ENCODE assay signal across 8 cellular contexts in the genomic region with DNA sequence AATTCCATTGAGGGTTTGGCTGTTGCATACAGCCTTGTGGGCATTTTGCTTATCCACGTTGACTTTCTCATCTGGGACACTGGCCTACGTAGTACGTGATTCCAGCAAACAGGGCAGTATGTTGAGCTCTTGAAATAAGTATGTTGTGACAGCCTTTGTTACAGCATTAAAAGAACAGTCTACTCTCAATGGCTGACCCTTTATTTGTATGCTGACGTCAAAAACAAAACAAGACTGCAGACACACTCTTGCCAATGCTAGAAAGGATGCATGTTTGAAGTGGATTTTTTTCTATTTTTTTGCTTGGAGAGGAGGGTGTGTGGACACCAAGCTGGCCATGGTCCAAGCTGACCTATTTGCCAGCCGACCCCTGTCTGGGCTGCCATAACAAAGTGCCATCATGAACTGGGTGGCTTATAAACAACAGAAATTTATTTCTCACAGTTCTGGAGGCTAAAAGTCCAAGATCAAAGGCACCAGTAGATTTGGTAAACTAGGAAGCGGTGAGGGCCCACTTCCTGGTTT. TPM values are rescaled to one million over a fixed set of nuclear protein-coding genes. Genes with fewer than 3 reads are reported as not detected.
A peak's percentile ranks its signal among the peaks of the same experiment; 100 is the strongest.
DNase-seq lines count a peak whose midpoint lies in the region; ATAC-seq and TF ChIP-seq lines count a peak whose summit lies in the region.

No MANE protein-coding gene starts in this region.

- H3K4me3 Mint-ChIP-seq in IgD-negative memory B cell: peak overlapping the region; percentile 81 to 93 (median 87)
- H3K4me3 Mint-ChIP-seq in naive thymus-derived CD8-positive, alpha-beta T cell: peak overlapping the region; percentile 77 to 94 (median 86)

- no peak overlapping the region for H3K27ac ChIP-seq in mammary epithelial cell (ENCODE audit: insufficient read depth, low read depth, low read length)

- peaks cover 9% of the 10 kb centered on the region for H3K36me3 Mint-ChIP-seq in IgD-negative memory B cell
- peaks cover 6 to 25% (median 12%) of the 10 kb centered on the region in 3 donors for H3K36me3 Mint-ChIP-seq in naive thymus-derived CD8-positive, alpha-beta T cell

- H3K79me2 ChIP-seq in mammary epithelial cell (ENCODE audit: insufficient read depth, low read length): peaks cover 19% of the 10 kb centered on the region

- no peak for DNase-seq in AG10803 (ENCODE audit: low read depth)
- no peak for DNase-seq in mammary epithelial cell
- DNase-seq in naive thymus-derived CD8-positive, alpha-beta T cell: no peak
- no peak for DNase-seq in RPMI8226
- DNase-seq in NCI-H345 (lab: John Stamatoyannopoulos, UW): no peak

- intact Hi-C loops in mammary epithelial cell (cut with micrococcal nuclease): loop anchor here (1.0 to 2.0 kb wide), 2 partner anchors 11 to 27 kb away; partner anchors contain the start of genes RALGAPB and SNHG17

- dilution Hi-C loops in mammary epithelial cell (cut with HindIII; ENCODE audit: low sequenced_read_pairs): no loop called here

- no peaks in the 10 kb centered on the region for H3K9me3 ChIP-seq in mammary epithelial cell (replicated peaks; ENCODE audit: insufficient read depth, low read length)

- peak overlapping the region; percentile 94 for H3K4me3 ChIP-seq in AG10803 (ENCODE audit: low read length)
- peak overlapping the region in 1 of 3 experiments; percentile 79 for H3K4me3 ChIP-seq in mammary epithelial cell (replicated peaks in 1 of 3; ENCODE audit: insufficient read depth in 1 of 3, low read depth in 2 of 3, low read length in 3 of 3)

- H3K9me3 Mint-ChIP-seq in IgD-negative memory B cell: peaks cover 0 to 1% (median 0%) of the 10 kb centered on the region in 3 donors
- H3K9me3 Mint-ChIP-seq in naive thymus-derived CD8-positive, alpha-beta T cell: no peaks in the 10 kb centered on the region

- H2AFZ ChIP-seq in mammary epithelial cell (ENCODE audit: low read depth, low read length): peak overlapping the region; percentile 88

- H3K9ac ChIP-seq in mammary epithelial cell (ENCODE audit: insufficient read depth, low read length): no peak overlapping the region

- TF ChIP-seq CTCF in AG10803 (conservative IDR thresholded peaks at IDR 0.05; ENCODE audit: low read length) (no peak), mammary epithelial cell (conservative IDR thresholded peaks at IDR 0.05 in 1 of 2, IDR thresholded peaks at IDR 0.05 in 1 of 2; ENCODE audit: extremely low read depth in 1 of 2, insufficient read depth in 1 of 2, low read depth in 1 of 2, low read length in 2 of 2) (no peak)

- POLR2A ChIA-PET in naive thymus-derived CD8-positive, alpha-beta T cell (lab: Charles Lee): interaction anchor here (0.7 to 6.8 kb wide), 7 partner anchors 9 to 413 kb away, joined by 3 to 122 read pairs (median 4); partner anchors contain the start of genes RALGAPB, RPRD1B, SNHG17 and TTI1

- H3K27ac Mint-ChIP-seq in IgD-negative memory B cell: peak overlapping the region; percentile 44 to 96 (median 67)
- H3K27ac Mint-ChIP-seq in naive thymus-derived CD8-positive, alpha-beta T cell: peak overlapping the region; percentile 85 to 95 (median 92)

- H3K4me2 ChIP-seq in mammary epithelial cell (ENCODE audit: insufficient read depth, low read depth, low read length): peak overlapping the region; percentile 19

- no peaks in the 10 kb centered on the region for H4K20me1 ChIP-seq in mammary epithelial cell (ENCODE audit: insufficient read depth, low read length)

- WGBS in mammary epithelial cell (ENCODE audit: low coverage, missing lambda C conversion rate): 60% methylated on average over 5 of the region's 6 CpGs

- CTCF ChIA-PET in mammary epithelial cell (lab: Charles Lee; ENCODE audit: low non-redundant PET): interaction anchor here (0.8 kb wide), 1 partner anchor 27 kb away, joined by 3 read pairs; no protein-coding TSS in a partner anchor

- H3K27me3 ChIP-seq in mammary epithelial cell (ENCODE audit: insufficient read depth, low read length): peaks cover 2% of the 10 kb centered on the region

- H3K4me1 ChIP-seq in mammary epithelial cell (ENCODE audit: insufficient read depth, low read length): peaks cover 9% of the 10 kb centered on the region

- peaks cover 13 to 20% (median 19%) of the 10 kb centered on the region in 3 donors for H3K4me1 Mint-ChIP-seq in IgD-negative memory B cell
- peaks cover 24 to 32% (median 27%) of the 10 kb centered on the region in 4 donors for H3K4me1 Mint-ChIP-seq in naive thymus-derived CD8-positive, alpha-beta T cell

- no TSS peak for BruUV-seq in mammary epithelial cell (replicated peaks; lab: Mats Ljungman, UMichigan)

- peaks cover 4% of the 10 kb centered on the region for H3K27me3 Mint-ChIP-seq in IgD-negative memory B cell
- peaks cover 0 to 9% (median 0%) of the 10 kb centered on the region in 5 donors for H3K27me3 Mint-ChIP-seq in naive thymus-derived CD8-positive, alpha-beta T cell

- peaks cover 9% of the 10 kb centered on the region for H3K36me3 ChIP-seq in mammary epithelial cell (ENCODE audit: insufficient read depth, low read length)

- no peak for ATAC-seq in naive thymus-derived CD8-positive, alpha-beta T cell
- ATAC-seq in HG03280 (IDR thresholded peaks at IDR 0.05; ENCODE audit: unreplicated experiment): no peak
- no peak for ATAC-seq in GM21526 (IDR thresholded peaks at IDR 0.05; ENCODE audit: low FRiP score, unreplicated experiment)

- in situ Hi-C loops in mammary epithelial cell (cut with MboI; ENCODE audit: low sequenced_read_pairs in 2 of 2): no loop called here

RNA-seq across cellular contexts. Expression of gene SNHG17, which starts 10.8 kb away (rescaled TPM):
- polyA plus RNA-seq in IgD-negative memory B cell (114 TPM), mammary epithelial cell (28.6 TPM)
- 100 to 1,000 TPM in 1 of 2 donors, 1 to 10 TPM in 1; 8.0 to 109 TPM for total RNA-seq in mammary epithelial cell
- 37.7 TPM for polyA minus RNA-seq in mammary epithelial cell
- total RNA-seq in naive thymus-derived CD8-positive, alpha-beta T cell: 10 to 100 TPM; 75.3 to 78.2 TPM
- 100 to 1,000 TPM in 1 of 3 donors, 10 to 100 TPM in 2; 33.8 to 127 (median 57.0) TPM for polyA plus RNA-seq in naive thymus-derived CD8-positive, alpha-beta T cell

RNA-seq across cellular contexts. Expression of gene RALGAPB, which starts 26.7 kb away (rescaled TPM):
- polyA plus RNA-seq in IgD-negative memory B cell (13.0 TPM), mammary epithelial cell (13.2 TPM)
- total RNA-seq in mammary epithelial cell: 10 to 100 TPM; 42.3 to 54.7 TPM
- 26.8 TPM for polyA minus RNA-seq in mammary epithelial cell
- 10 to 100 TPM; 49.7 to 56.2 TPM for total RNA-seq in naive thymus-derived CD8-positive, alpha-beta T cell
- polyA plus RNA-seq in naive thymus-derived CD8-positive, alpha-beta T cell: 10 to 100 TPM in 1 of 3 donors, 1 to 10 TPM in 2; 8.8 to 13.8 (median 9.3) TPM
